Comparison of ENCODE assay signal across 12 cellular contexts in the genomic region with DNA sequence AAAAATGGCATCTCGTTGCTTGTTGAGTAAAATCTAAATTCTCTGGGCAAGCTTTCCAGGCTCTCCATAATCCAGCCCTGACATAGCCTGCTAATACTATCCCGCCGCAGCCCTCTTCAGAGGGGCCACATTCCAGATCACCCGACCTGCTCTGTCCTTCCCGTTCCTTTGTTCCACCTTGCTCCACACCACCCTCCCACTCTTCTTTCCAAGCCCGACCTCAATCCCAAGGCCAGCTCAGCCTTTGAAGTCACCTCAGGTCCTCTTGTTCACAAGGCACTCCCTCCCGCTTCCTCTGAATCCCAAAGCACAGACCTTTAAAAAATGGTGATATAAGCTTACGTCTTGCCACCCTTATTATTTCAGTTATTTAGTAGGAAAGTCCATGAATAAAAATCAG.
DNase-seq lines count a peak whose midpoint lies in the region; ATAC-seq, FAIRE-seq and TF ChIP-seq lines count a peak whose summit lies in the region.
"Had no signal": no experiment of that assay in that cellular context is flagged by ENCODE, and none has a peak within 500 bp of the region (broad histone marks: within the 10 kb centered on the region; RNA-seq: fewer than 3 reads in every experiment).

No MANE protein-coding gene starts in this region.

- no peak overlapping the region for H3K56ac ChIP-seq in H1 (replicated peaks; ENCODE audit: insufficient read length, low read depth, low read length)

- no peak overlapping the region for H3K4ac ChIP-seq in H1 (replicated peaks; ENCODE audit: insufficient read length, low read depth, low read length)

- H3K9me3 ChIP-seq in H1 (ENCODE audit: insufficient read depth in 2 of 2, low read depth in 1 of 2, low read length in 1 of 2): no peaks in the 10 kb centered on the region; a peak in 1 of 4 replicates

- no peak overlapping the region for H3K14ac ChIP-seq in H1 (ENCODE audit: insufficient read length)

- DNase-seq in activated naive CD4-positive, alpha-beta T cell treated with anti-CD3 and anti-CD28 coated beads, Interleukin-2, amount 10 ng/mL, durations not matched to agents 7 days and 5 days: no peak
- no peak for DNase-seq in activated naive CD4-positive, alpha-beta T cell treated with anti-CD3 and anti-CD28 coated beads, Interleukin-2, amount 50 U/mL, for 72 hours (ENCODE audit: low spot score in 2 of 2)
- DNase-seq in H1 (ENCODE audit: low read depth in 1 of 2, low spot score in 2 of 2) (no peak), type B pancreatic cell (ENCODE audit: extremely low spot score, unreplicated experiment) (no peak), DMS114 treated with DMSO at 0.1 percent for 48 hours (lab: John Stamatoyannopoulos, UW; ENCODE audit: unreplicated experiment) (no peak)
- DNase-seq in activated CD8-positive, alpha-beta memory T cell treated with anti-CD3 and anti-CD28 coated beads for 24 hours: no peak
- DNase-seq: ACHN, left colon had no signal

- peaks cover 4% of the 10 kb centered on the region; the same call in 1 of the 2 replicates for H3K23me2 ChIP-seq in H1 (ENCODE audit: low read depth, low read length)

- FAIRE-seq in H1 (lab: Jason Lieb, UNC): no peak

- H4K91ac ChIP-seq in H1 (replicated peaks; ENCODE audit: insufficient read length, low read length): no peak overlapping the region

- no peak overlapping the region for H2BK15ac ChIP-seq in H1 (ENCODE audit: low read length)

- no peak overlapping the region for H3K27ac ChIP-seq in H1 (ENCODE audit: low read depth, low read length)
- H3K27ac ChIP-seq: cardiac muscle cell, KMS-11 had no signal

- WGBS in H1 (ENCODE audit: extremely low coverage in 1 of 2, insufficient coverage in 1 of 2, insufficient read length in 1 of 2, insufficient replicate concordance in 2 of 2, low coverage in 1 of 2, low lambda C conversion rate in 2 of 2, missing lambda C conversion rate in 1 of 2), 2 experiments: 79% methylated on average over 8 of the region's 8 CpGs; no CpG with 5 or more reads in 1 of the 2 experiments

- no peaks in the 10 kb centered on the region for H3K79me1 ChIP-seq in H1 (ENCODE audit: low read depth, low read length)

- no peak overlapping the region for H3K4me3 Mint-ChIP-seq in activated naive CD4-positive, alpha-beta T cell treated with anti-CD3 and anti-CD28 coated beads, Interleukin-2, amount 10 ng/mL, durations not matched to agents 7 days and 5 days
- H3K4me3 Mint-ChIP-seq in nephron: peak overlapping the region; percentile 36 to 59 (median 52)
- H3K4me3 Mint-ChIP-seq in type B pancreatic cell: peak overlapping the region; percentile 54

- no peak for TF ChIP-seq POLR2A in H1 (IDR thresholded peaks at IDR 0.05; ENCODE audit: control extremely low read depth in 1 of 2, low read depth in 2 of 2, low read length in 2 of 2)

- no peak overlapping the region for H4K5ac ChIP-seq in H1 (ENCODE audit: insufficient read length, low read depth, low read length)

- no peak overlapping the region for H2BK120ac ChIP-seq in H1 (replicated peaks; ENCODE audit: low read depth, low read length)

- no peak for TF ChIP-seq RAD21 in H1 (IDR thresholded peaks at IDR 0.05 in 1 of 2, conservative IDR thresholded peaks at IDR 0.05 in 1 of 2; ENCODE audit: low read depth in 2 of 2, low read length in 2 of 2)

- H3K4me3 ChIP-seq in H1 (ENCODE audit: extremely low read depth in 1 of 4, insufficient read depth in 2 of 4, low read depth in 3 of 4, low read length in 4 of 4): no peak overlapping the region
- H3K4me3 ChIP-seq: cardiac muscle cell had no signal

- H3K9me3 Mint-ChIP-seq in activated naive CD4-positive, alpha-beta T cell treated with anti-CD3 and anti-CD28 coated beads, Interleukin-2, amount 10 ng/mL, durations not matched to agents 7 days and 5 days: no peaks in the 10 kb centered on the region
- no peaks in the 10 kb centered on the region for H3K9me3 Mint-ChIP-seq in activated naive CD4-positive, alpha-beta T cell treated with anti-CD3 and anti-CD28 coated beads, Interleukin-2, amount 50 U/mL, for 72 hours
- H3K9me3 Mint-ChIP-seq in nephron: no peaks in the 10 kb centered on the region
- no peaks in the 10 kb centered on the region for H3K9me3 Mint-ChIP-seq in type B pancreatic cell

- H3K79me2 ChIP-seq in H1 (ENCODE audit: control insufficient read depth in 1 of 2, insufficient read depth in 2 of 2, low read length in 2 of 2): no peaks in the 10 kb centered on the region

- no peak overlapping the region; the same call in 1 of the 2 replicates for H2BK12ac ChIP-seq in H1 (ENCODE audit: low read depth, low read length)

- no peaks in the 10 kb centered on the region for H3K4me1 Mint-ChIP-seq in activated naive CD4-positive, alpha-beta T cell treated with anti-CD3 and anti-CD28 coated beads, Interleukin-2, amount 10 ng/mL, durations not matched to agents 7 days and 5 days
- peaks cover 10% of the 10 kb centered on the region for H3K4me1 Mint-ChIP-seq in nephron
- peaks cover 9% of the 10 kb centered on the region for H3K4me1 Mint-ChIP-seq in type B pancreatic cell (ENCODE audit: unreplicated experiment)

- H3K18ac ChIP-seq in H1 (ENCODE audit: extremely low read depth, low read length): peak overlapping the region; percentile 57; the same call in 1 of the 2 replicates

- H3K27me3 ChIP-seq in H1 (replicated peaks in 1 of 4; ENCODE audit: control insufficient read depth in 3 of 4, extremely low read depth in 1 of 4, insufficient read depth in 3 of 4, low read length in 3 of 4): no peaks in the 10 kb centered on the region
- H3K27me3 ChIP-seq: cardiac muscle cell had no signal

- H2AK5ac ChIP-seq in H1 (ENCODE audit: low read depth, low read length): no peak overlapping the region

- no peaks in the 10 kb centered on the region for H4K20me1 ChIP-seq in H1 (replicated peaks in 1 of 2; ENCODE audit: control insufficient read depth in 1 of 2, insufficient read depth in 2 of 2, low read length in 2 of 2)

- no peak for TF ChIP-seq CTCF in H1 (IDR thresholded peaks at IDR 0.05; ENCODE audit: control extremely low read depth in 1 of 3, insufficient read depth in 1 of 3, low read depth in 1 of 3, low read length in 3 of 3)
- TF ChIP-seq CTCF in nephron (IDR thresholded peaks at IDR 0.05; ENCODE audit: unreplicated experiment in 3 of 3): no peak
- TF ChIP-seq CTCF in type B pancreatic cell (conservative IDR thresholded peaks at IDR 0.05): no peak

- H2BK5ac ChIP-seq in H1 (ENCODE audit: low read depth, low read length): no peak overlapping the region

- H2AFZ ChIP-seq in H1 (ENCODE audit: low read length): peak overlapping the region; percentile 91

- POLR2A ChIA-PET in H1 (lab: Charles Lee; ENCODE audit: partially characterized antibody): interaction anchor here (0.9 kb wide), 3 partner anchors 9 to 13 kb away, joined by 3 read pairs; no protein-coding TSS in a partner anchor

- H3K36me3 ChIP-seq in H1 (ENCODE audit: control insufficient read depth in 2 of 4, insufficient read depth in 4 of 4, low read length in 3 of 4): no peaks in the 10 kb centered on the region
- H3K36me3 ChIP-seq: cardiac muscle cell had no signal

- H3K23ac ChIP-seq in H1 (ENCODE audit: insufficient read length): no peak overlapping the region

- no peaks in the 10 kb centered on the region for H3K36me3 Mint-ChIP-seq in activated naive CD4-positive, alpha-beta T cell treated with anti-CD3 and anti-CD28 coated beads, Interleukin-2, amount 10 ng/mL, durations not matched to agents 7 days and 5 days
- no peaks in the 10 kb centered on the region for H3K36me3 Mint-ChIP-seq in activated naive CD4-positive, alpha-beta T cell treated with anti-CD3 and anti-CD28 coated beads, Interleukin-2, amount 50 U/mL, for 72 hours
- H3K36me3 Mint-ChIP-seq in nephron (ENCODE audit: low read depth) (no peaks in the 10 kb centered on the region), type B pancreatic cell (no peaks in the 10 kb centered on the region)

- no peak for ATAC-seq in activated naive CD4-positive, alpha-beta T cell treated with anti-CD3 and anti-CD28 coated beads, Interleukin-2, amount 50 U/mL, for 72 hours
- ATAC-seq in HG03108 (IDR thresholded peaks at IDR 0.05; ENCODE audit: unreplicated experiment): no peak
- ATAC-seq: left colon had no signal

- CTCF ChIA-PET in activated naive CD4-positive, alpha-beta T cell treated with anti-CD3 and anti-CD28 coated beads, Interleukin-2, amount 10 ng/mL, durations not matched to agents 7 days and 5 days (lab: Charles Lee): no interaction called here
- CTCF ChIA-PET in H1 (lab: Charles Lee; ENCODE audit: partially characterized antibody): interaction anchor here (2.2 to 2.3 kb wide), 2 partner anchors 48 to 438 kb away, joined by 7 to 8 read pairs; no protein-coding TSS in a partner anchor

- H4K8ac ChIP-seq in H1 (ENCODE audit: extremely low read depth, insufficient read depth, low read length): no peak overlapping the region

- H3K9ac ChIP-seq in H1 (replicated peaks in 1 of 4; ENCODE audit: extremely low read depth in 1 of 4, low read depth in 3 of 4, low read length in 3 of 4): no peak overlapping the region
- H3K9ac ChIP-seq: KMS-11 had no signal

- no peak for TF ChIP-seq EP300 in H1 (IDR thresholded peaks at IDR 0.05; ENCODE audit: borderline replicate concordance in 1 of 2, low read depth in 2 of 2, low read length in 2 of 2)

- no peak overlapping the region for H2BK20ac ChIP-seq in H1 (ENCODE audit: low read length)

- peaks cover 0 to 2% (median under 1%) of the 10 kb centered on the region in 4 experiments; a peak in 1 of 7 replicates for H3K4me1 ChIP-seq in H1 (replicated peaks in 1 of 4; ENCODE audit: control insufficient read depth in 3 of 4, insufficient read depth in 4 of 4, low read length in 3 of 4)

- H3K27me3 Mint-ChIP-seq in activated naive CD4-positive, alpha-beta T cell treated with anti-CD3 and anti-CD28 coated beads, Interleukin-2, amount 10 ng/mL, durations not matched to agents 7 days and 5 days: peaks cover 14% of the 10 kb centered on the region
- no peaks in the 10 kb centered on the region for H3K27me3 Mint-ChIP-seq in nephron (ENCODE audit: low read depth)
- peaks cover 10% of the 10 kb centered on the region for H3K27me3 Mint-ChIP-seq in type B pancreatic cell

- peak overlapping the region in 1 of 2 experiments; percentile 6; a peak in 1 of 4 replicates for H3K4me2 ChIP-seq in H1 (ENCODE audit: insufficient read depth in 1 of 2, low read depth in 2 of 2, low read length in 2 of 2)
- H3K4me2 ChIP-seq: KMS-11 had no signal

- H3K27ac Mint-ChIP-seq in activated naive CD4-positive, alpha-beta T cell treated with anti-CD3 and anti-CD28 coated beads, Interleukin-2, amount 10 ng/mL, durations not matched to agents 7 days and 5 days: peak overlapping the region; percentile 60
- no peak overlapping the region for H3K27ac Mint-ChIP-seq in activated naive CD4-positive, alpha-beta T cell treated with anti-CD3 and anti-CD28 coated beads, Interleukin-2, amount 50 U/mL, for 72 hours
- peak overlapping the region; percentile 72 to 80 (median 78) for H3K27ac Mint-ChIP-seq in nephron
- peak overlapping the region; percentile 86 for H3K27ac Mint-ChIP-seq in type B pancreatic cell

TF ChIP-seq in H1, 55 proteins besides CTCF, POLR2A, EP300 and RAD21:
- TF ChIP-seq TEAD4 (IDR thresholded peaks at IDR 0.05; ENCODE audit: low read depth, low read length): peak; percentile 47; the same call in 1 of the 2 replicates
- TF ChIP-seq KDM4A (IDR thresholded peaks at IDR 0.05; ENCODE audit: low read depth, low read length, severe bottlenecking): no peak
- peak; percentile 29 for TF ChIP-seq ASH2L (IDR thresholded peaks at IDR 0.05; ENCODE audit: low read length)

Comparison
In these comparisons a context has a peak if more than half of its experiments do, and no peak if none do; other contexts are left out.
1. H3K27ac Mint-ChIP-seq: peak in activated naive CD4-positive, alpha-beta T cell treated with anti-CD3 and anti-CD28 coated beads, Interleukin-2, amount 10 ng/mL, durations not matched to agents 7 days and 5 days (single experiment), nephron (3 of 3) and type B pancreatic cell (single experiment); none in activated naive CD4-positive, alpha-beta T cell treated with anti-CD3 and anti-CD28 coated beads, Interleukin-2, amount 50 U/mL, for 72 hours (0 of 2).